19 cellular contexts compared by ENCODE assay signal in the genomic region with DNA sequence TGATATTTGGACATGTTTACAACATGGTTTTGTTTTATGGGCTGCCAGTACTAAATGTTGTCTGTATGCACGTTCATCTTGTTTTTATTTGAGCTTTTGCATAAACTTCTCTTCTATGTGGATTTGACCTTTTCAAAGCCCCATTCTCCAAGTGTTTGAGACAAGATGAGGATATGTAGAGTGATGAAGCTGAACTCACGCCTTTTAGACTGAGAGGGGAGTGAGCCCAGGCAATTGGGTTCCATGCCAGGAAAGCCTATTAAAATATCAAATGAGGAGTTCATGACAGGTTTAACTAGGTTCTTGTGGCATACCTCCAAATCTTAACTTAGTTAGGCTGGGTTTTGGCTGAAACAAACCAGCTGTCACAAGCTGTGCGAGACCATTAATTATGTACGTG.
"Had no signal": no experiment of that assay in that cellular context is flagged by ENCODE, and none has a peak within 500 bp of the region (broad histone marks: within the 10 kb centered on the region; RNA-seq: fewer than 3 reads in every experiment).

No MANE protein-coding gene starts in this region.

- H3K27ac ChIP-seq: breast epithelium, gastroesophageal sphincter, left ventricle myocardium inferior, neutrophil, thyroid gland had no signal

- ATAC-seq: activated T-helper 17 cell treated with anti-CD3 and anti-CD28 coated beads, Interleukin-2, amount 50 U/mL, for 72 hours; gastroesophageal sphincter; naive thymus-derived CD8-positive, alpha-beta T cell; stimulated activated naive B cell treated with anti-CD40 and anti-IgM and Interleukin-4, amounts not matched to agents 10 μg/mL and 1 μg/mL and 100 μg/mL, for 72 hours; T-helper 17 cell; WTC11 had no signal

- H3K4me3 Mint-ChIP-seq: activated T-helper 17 cell treated with anti-CD3 and anti-CD28 coated beads, Interleukin-2, amount 50 U/mL, for 72 hours; naive thymus-derived CD8-positive, alpha-beta T cell; stimulated activated naive B cell treated with anti-CD40 and anti-IgM and Interleukin-4, amounts not matched to agents 10 μg/mL and 1 μg/mL and 100 μg/mL, for 72 hours; T-helper 17 cell; WTC11 had no signal

- H3K4me1 Mint-ChIP-seq: activated T-helper 17 cell treated with anti-CD3 and anti-CD28 coated beads, Interleukin-2, amount 50 U/mL, for 72 hours; naive thymus-derived CD8-positive, alpha-beta T cell; stimulated activated naive B cell treated with anti-CD40 and anti-IgM and Interleukin-4, amounts not matched to agents 10 μg/mL and 1 μg/mL and 100 μg/mL, for 72 hours; T-helper 17 cell had no signal

- H3K4me3 ChIP-seq: breast epithelium, gastroesophageal sphincter, left ventricle myocardium inferior, thyroid gland had no signal

- H3K27me3 Mint-ChIP-seq: activated T-helper 17 cell treated with anti-CD3 and anti-CD28 coated beads, Interleukin-2, amount 50 U/mL, for 72 hours; stimulated activated naive B cell treated with anti-CD40 and anti-IgM and Interleukin-4, amounts not matched to agents 10 μg/mL and 1 μg/mL and 100 μg/mL, for 72 hours had no signal

- H3K27me3 ChIP-seq: breast epithelium, gastroesophageal sphincter, neutrophil, thyroid gland had no signal

- H3K27ac Mint-ChIP-seq: activated T-helper 17 cell treated with anti-CD3 and anti-CD28 coated beads, Interleukin-2, amount 50 U/mL, for 72 hours; naive thymus-derived CD8-positive, alpha-beta T cell; stimulated activated naive B cell treated with anti-CD40 and anti-IgM and Interleukin-4, amounts not matched to agents 10 μg/mL and 1 μg/mL and 100 μg/mL, for 72 hours; T-helper 17 cell; WTC11 had no signal

- H3K36me3 Mint-ChIP-seq: naive thymus-derived CD8-positive, alpha-beta T cell; stimulated activated naive B cell treated with anti-CD40 and anti-IgM and Interleukin-4, amounts not matched to agents 10 μg/mL and 1 μg/mL and 100 μg/mL, for 72 hours; WTC11 had no signal

- H3K36me3 ChIP-seq: breast epithelium, gastroesophageal sphincter, left ventricle myocardium inferior, neutrophil, thyroid gland had no signal

- H3K9me3 ChIP-seq: breast epithelium, neutrophil, thyroid gland had no signal

- DNase-seq: activated CD4-positive, alpha-beta T cell treated with anti-CD3 and anti-CD28 coated beads for 48 hours; activated CD8-positive, alpha-beta memory T cell treated with anti-CD3 and anti-CD28 coated beads for 24 hours; activated naive CD4-positive, alpha-beta T cell treated with Interleukin-2 at 50 U/mL for 16 hours; anterior cingulate cortex; cerebellar nuclear complex; effector CD8-positive, alpha-beta T cell; islet precursor cell; left ventricle myocardium inferior; naive thymus-derived CD8-positive, alpha-beta T cell; retina; stimulated activated CD4-positive, alpha-beta T cell treated with anti-CD3 and anti-CD28 coated beads, Interleukin-2, amount 100 ng/mL, for 48 hours; stimulated activated naive B cell treated with anti-CD40 and anti-IgM and Interleukin-4, amounts not matched to agents 10 μg/mL and 1 μg/mL and 100 μg/mL, for 72 hours; T-helper 17 cell; thyroid gland had no signal

- H3K4me1 ChIP-seq: breast epithelium had no signal
